Comparison of ENCODE assay signal across 8 cellular contexts in genomic region chr4:44679060-44679459, GRCh38. TPM values are rescaled to one million over a fixed set of nuclear protein-coding genes. Genes with fewer than 3 reads are reported as not detected.
A peak's percentile ranks its signal among the peaks of the same experiment; 100 is the strongest.
DNase-seq lines count a peak whose midpoint lies in the region; ATAC-seq, FAIRE-seq and TF ChIP-seq lines count a peak whose summit lies in the region.

No MANE protein-coding gene starts in this region.

- no peaks in the 10 kb centered on the region for H3K9me3 ChIP-seq in ascending aorta

- H3K4ac ChIP-seq in mesendoderm (ENCODE audit: low read depth, low read length) = no peak overlapping the region

- no peak overlapping the region for H2AK5ac ChIP-seq in mesendoderm (ENCODE audit: low read length)

- H4K8ac ChIP-seq in mesendoderm (ENCODE audit: low read depth, low read length) = peak overlapping the region; percentile 28

- H3K4me1 ChIP-seq in ascending aorta (peaks cover 0 to 10% of the 10 kb centered on the region in 2 donors), mesendoderm (ENCODE audit: control insufficient read depth, low read depth, low read length) (peaks cover 3% of the 10 kb centered on the region)

- intact Hi-C loops in ascending aorta (cut with DNase I) = loop anchor here (2.0 to 5.0 kb wide), 2 partner anchors 48 to 232 kb away; partner anchors contain the start of genes GNPDA2 and KCTD8

- H3K36me3 ChIP-seq in ascending aorta = peaks cover 2 to 19% of the 10 kb centered on the region in 2 donors
- no peaks in the 10 kb centered on the region for H3K36me3 ChIP-seq in mesendoderm (ENCODE audit: control insufficient read depth, insufficient read depth, low read length)

- H3K79me2 ChIP-seq in mesendoderm (ENCODE audit: control insufficient read depth, insufficient read depth, low read length) = peaks cover 10% of the 10 kb centered on the region

- H3K27me3 ChIP-seq in ascending aorta (no peaks in the 10 kb centered on the region), mesendoderm (ENCODE audit: insufficient read depth, low read length, poor library complexity) (no peaks in the 10 kb centered on the region)

- H3K23ac ChIP-seq in mesendoderm (ENCODE audit: low read length) = no peak overlapping the region

- H3K27ac ChIP-seq in ascending aorta = peak overlapping the region; percentile 88 to 93
- no peak overlapping the region for H3K27ac ChIP-seq in mesendoderm (ENCODE audit: low read depth, low read length)

- no peak for FAIRE-seq in GM12891 (lab: Jason Lieb, UNC)

- no peak overlapping the region for H2BK15ac ChIP-seq in mesendoderm (replicated peaks; ENCODE audit: low read depth)

- H3K18ac ChIP-seq in mesendoderm (ENCODE audit: low read length) = no peak overlapping the region

- no peak for TF ChIP-seq POLR2A in GM12891 (IDR thresholded peaks at IDR 0.05; ENCODE audit: low read depth, low read length)

- peak overlapping the region; percentile 93 to 97 for H3K4me3 ChIP-seq in ascending aorta
- peak overlapping the region; percentile 83 for H3K4me3 ChIP-seq in mesendoderm (ENCODE audit: low read length)

- H2BK5ac ChIP-seq in mesendoderm (ENCODE audit: low read length) = no peak overlapping the region

- no CpG with 5 or more reads among the region's 3 CpGs for WGBS in mesendoderm (ENCODE audit: extremely low coverage, insufficient coverage, low lambda C conversion rate)

- no peak overlapping the region for H2BK120ac ChIP-seq in mesendoderm (ENCODE audit: low read depth, low read length)

- peak overlapping the region; percentile 88 for H3K9ac ChIP-seq in mesendoderm (ENCODE audit: low read length)

- H4K5ac ChIP-seq in mesendoderm (ENCODE audit: low read length) = peak overlapping the region; percentile 73

- TF ChIP-seq CTCF in ascending aorta (IDR thresholded peaks at IDR 0.05) = no peak

- no peaks in the 10 kb centered on the region for H3K79me1 ChIP-seq in mesendoderm (ENCODE audit: low read length)

- H3K4me2 ChIP-seq in mesendoderm (ENCODE audit: low read length) = peak overlapping the region; percentile 75

- peak overlapping the region; percentile 88 for H3K56ac ChIP-seq in mesendoderm (ENCODE audit: low read length)

- ATAC-seq in HG02973 (IDR thresholded peaks at IDR 0.05; ENCODE audit: unreplicated experiment) (peak; percentile 13), GM21423 (IDR thresholded peaks at IDR 0.05; ENCODE audit: unreplicated experiment) (no peak)

- no peak for DNase-seq in GM12891 (ENCODE audit: insufficient read length, low spot score)
- no peak for DNase-seq in ascending aorta (ENCODE audit: low spot score in 2 of 2)
- no peak for DNase-seq in mesendoderm
- no peak for DNase-seq in NCI-H1694 (lab: John Stamatoyannopoulos, UW)
- DNase-seq in NCI-H1417 (lab: John Stamatoyannopoulos, UW) = no peak
- no peak for DNase-seq in HPDE6-E6E7 (ENCODE audit: extremely low spot score)

TF ChIP-seq in GM12891, 5 proteins besides CTCF, POLR2A, EP300 and RAD21:
- TF ChIP-seq POLR2AphosphoS5 (IDR thresholded peaks at IDR 0.05; ENCODE audit: low read depth, low read length) = no peak
- TF ChIP-seq SPI1 (IDR thresholded peaks at IDR 0.05; ENCODE audit: low read depth, low read length) = peak; percentile 29; the same call in 1 of the 2 replicates

RNA-seq across cellular contexts. Expression of gene GUF1, which starts 0.8 kb away (rescaled TPM):
- 13.4 TPM for polyA plus RNA-seq in GM12891 (2012; ENCODE audit: low read depth, missing spikeins)
- 14.5 TPM for total RNA-seq in ascending aorta
- polyA plus RNA-seq in mesendoderm (2013, experiment 1 of 2) = 29.1 TPM
- polyA plus RNA-seq in mesendoderm (2013, experiment 2 of 2) = 28.9 TPM

RNA-seq across cellular contexts. Expression of gene YIPF7, which starts 27.6 kb away (rescaled TPM):
- polyA plus RNA-seq in GM12891 (2012; ENCODE audit: low read depth, missing spikeins) = not detected
- total RNA-seq in ascending aorta = not detected
- polyA plus RNA-seq in mesendoderm (2013, experiment 1 of 2) = not detected
- not detected for polyA plus RNA-seq in mesendoderm (2013, experiment 2 of 2)

RNA-seq across cellular contexts. Expression of gene GNPDA2, which starts 47.3 kb away (rescaled TPM):
- 19.6 TPM for polyA plus RNA-seq in GM12891 (2012; ENCODE audit: low read depth, missing spikeins)
- 32.6 TPM for total RNA-seq in ascending aorta
- polyA plus RNA-seq in mesendoderm (2013, experiment 1 of 2) = 4.2 TPM
- 3.9 TPM for polyA plus RNA-seq in mesendoderm (2013, experiment 2 of 2)
